ENCODE assay signal across 24 cellular contexts in the genomic region with DNA sequence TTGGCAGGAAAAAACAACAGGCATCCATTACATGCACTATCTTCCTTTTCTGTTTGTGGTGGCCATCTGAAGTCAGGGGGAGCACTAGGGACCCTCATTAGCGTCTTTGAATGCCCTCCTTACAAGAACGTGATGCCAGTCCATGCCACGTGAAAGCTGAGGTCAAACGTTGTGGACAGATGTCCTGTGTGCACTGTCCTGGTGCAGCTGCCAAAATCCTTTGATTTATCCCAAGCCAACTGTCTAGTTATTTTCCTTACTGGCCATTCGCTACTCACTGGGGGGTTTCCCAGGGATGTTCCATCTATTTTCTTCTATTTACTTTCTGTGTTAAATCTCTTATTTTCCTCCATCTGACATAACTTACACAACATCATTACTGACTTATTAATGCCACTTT.
"Had no signal": no experiment of that assay in that cellular context is flagged by ENCODE, and none has a peak within 500 bp of the region (broad histone marks: within the 10 kb centered on the region; RNA-seq: fewer than 3 reads in every experiment).

No MANE protein-coding gene starts in this region.

- H2AFZ ChIP-seq: parathyroid adenoma had no signal

- H3K9ac ChIP-seq: parathyroid adenoma had no signal

- H3K27ac Mint-ChIP-seq: natural killer cell treated with Interleukin-12 subunit alpha and Interleukin-12 subunit beta and Interleukin-15 and Interleukin-18, amount 100 ng/mL, for 72 hours; stimulated activated naive B cell treated with anti-CD40 and anti-IgM and Interleukin-4, amounts not matched to agents 10 μg/mL and 1 μg/mL and 100 μg/mL, for 72 hours; stimulated activated naive CD8-positive, alpha-beta T cell treated with anti-CD3 and anti-CD28 coated beads, Interleukin-15, Interleukin-2, amounts not matched to agents 100 ng/mL and 50 ng/mL, for 24 hours had no signal

- H3K4me3 Mint-ChIP-seq: natural killer cell treated with Interleukin-12 subunit alpha and Interleukin-12 subunit beta and Interleukin-15 and Interleukin-18, amount 100 ng/mL, for 72 hours; neural crest cell; stimulated activated naive B cell treated with anti-CD40 and anti-IgM and Interleukin-4, amounts not matched to agents 10 μg/mL and 1 μg/mL and 100 μg/mL, for 72 hours; stimulated activated naive CD8-positive, alpha-beta T cell treated with anti-CD3 and anti-CD28 coated beads, Interleukin-15, Interleukin-2, amounts not matched to agents 100 ng/mL and 50 ng/mL, for 24 hours had no signal

- H3K4me3 ChIP-seq: coronary artery, heart right ventricle, left ventricle myocardium inferior, lower lobe of right lung, prostate gland, right atrium auricular region, sigmoid colon, skin epidermis, spleen, transverse colon, upper lobe of right lung, uterus had no signal

- DNase-seq: foreskin keratinocyte; glutamatergic neuron; heart right ventricle; hippocampal formation; left cardiac atrium; left ventricle myocardium inferior; lower lobe of right lung; sigmoid colon; spleen; stimulated activated CD4-positive, alpha-beta T cell treated with anti-CD3 and anti-CD28 coated beads, Interleukin-2, amount 100 ng/mL, for 48 hours; stimulated activated naive B cell treated with anti-CD40 and anti-IgM and Interleukin-4, amounts not matched to agents 10 μg/mL and 1 μg/mL and 100 μg/mL, for 72 hours; transverse colon; upper lobe of right lung; uterus had no signal

- H3K36me3 ChIP-seq: heart right ventricle, left ventricle myocardium inferior, lower lobe of right lung, prostate gland, right atrium auricular region, sigmoid colon, spleen, transverse colon, upper lobe of right lung, uterus had no signal

- H3K4me1 Mint-ChIP-seq: stimulated activated naive B cell treated with anti-CD40 and anti-IgM and Interleukin-4, amounts not matched to agents 10 μg/mL and 1 μg/mL and 100 μg/mL, for 72 hours had no signal

- H3K9me3 ChIP-seq: heart right ventricle, left ventricle myocardium inferior, lower lobe of right lung, prostate gland, right atrium auricular region, sigmoid colon, spleen, transverse colon, upper lobe of right lung, uterus had no signal

- H3K9me3 Mint-ChIP-seq: natural killer cell treated with Interleukin-12 subunit alpha and Interleukin-12 subunit beta and Interleukin-15 and Interleukin-18, amount 100 ng/mL, for 72 hours; stimulated activated naive B cell treated with anti-CD40 and anti-IgM and Interleukin-4, amounts not matched to agents 10 μg/mL and 1 μg/mL and 100 μg/mL, for 72 hours; stimulated activated naive CD8-positive, alpha-beta T cell treated with anti-CD3 and anti-CD28 coated beads, Interleukin-15, Interleukin-2, amounts not matched to agents 100 ng/mL and 50 ng/mL, for 24 hours had no signal

- H3K27ac ChIP-seq: coronary artery, epithelial cell of prostate, foreskin keratinocyte, left ventricle myocardium inferior, lower lobe of right lung, parathyroid adenoma, prostate gland, right atrium auricular region, sigmoid colon, skin epidermis, spleen, transverse colon, upper lobe of right lung, uterus had no signal

- H3K27me3 ChIP-seq: foreskin keratinocyte, heart right ventricle, right atrium auricular region, sigmoid colon, spleen, transverse colon, upper lobe of right lung, uterus had no signal

- ATAC-seq: esophagus mucosa; foreskin keratinocyte; heart right ventricle; left cardiac atrium; lower lobe of right lung; natural killer cell treated with Interleukin-12 subunit alpha and Interleukin-12 subunit beta and Interleukin-15 and Interleukin-18, amount 100 ng/mL, for 72 hours; stimulated activated naive B cell treated with anti-CD40 and anti-IgM and Interleukin-4, amounts not matched to agents 10 μg/mL and 1 μg/mL and 100 μg/mL, for 72 hours; upper lobe of right lung had no signal

- H3K36me3 Mint-ChIP-seq: natural killer cell treated with Interleukin-12 subunit alpha and Interleukin-12 subunit beta and Interleukin-15 and Interleukin-18, amount 100 ng/mL, for 72 hours; stimulated activated naive B cell treated with anti-CD40 and anti-IgM and Interleukin-4, amounts not matched to agents 10 μg/mL and 1 μg/mL and 100 μg/mL, for 72 hours had no signal

- H3K4me1 ChIP-seq: lower lobe of right lung, parathyroid adenoma, prostate gland, sigmoid colon, upper lobe of right lung, uterus had no signal
